Comparison of ENCODE assay signal across 1 cellular context in the genomic region with DNA sequence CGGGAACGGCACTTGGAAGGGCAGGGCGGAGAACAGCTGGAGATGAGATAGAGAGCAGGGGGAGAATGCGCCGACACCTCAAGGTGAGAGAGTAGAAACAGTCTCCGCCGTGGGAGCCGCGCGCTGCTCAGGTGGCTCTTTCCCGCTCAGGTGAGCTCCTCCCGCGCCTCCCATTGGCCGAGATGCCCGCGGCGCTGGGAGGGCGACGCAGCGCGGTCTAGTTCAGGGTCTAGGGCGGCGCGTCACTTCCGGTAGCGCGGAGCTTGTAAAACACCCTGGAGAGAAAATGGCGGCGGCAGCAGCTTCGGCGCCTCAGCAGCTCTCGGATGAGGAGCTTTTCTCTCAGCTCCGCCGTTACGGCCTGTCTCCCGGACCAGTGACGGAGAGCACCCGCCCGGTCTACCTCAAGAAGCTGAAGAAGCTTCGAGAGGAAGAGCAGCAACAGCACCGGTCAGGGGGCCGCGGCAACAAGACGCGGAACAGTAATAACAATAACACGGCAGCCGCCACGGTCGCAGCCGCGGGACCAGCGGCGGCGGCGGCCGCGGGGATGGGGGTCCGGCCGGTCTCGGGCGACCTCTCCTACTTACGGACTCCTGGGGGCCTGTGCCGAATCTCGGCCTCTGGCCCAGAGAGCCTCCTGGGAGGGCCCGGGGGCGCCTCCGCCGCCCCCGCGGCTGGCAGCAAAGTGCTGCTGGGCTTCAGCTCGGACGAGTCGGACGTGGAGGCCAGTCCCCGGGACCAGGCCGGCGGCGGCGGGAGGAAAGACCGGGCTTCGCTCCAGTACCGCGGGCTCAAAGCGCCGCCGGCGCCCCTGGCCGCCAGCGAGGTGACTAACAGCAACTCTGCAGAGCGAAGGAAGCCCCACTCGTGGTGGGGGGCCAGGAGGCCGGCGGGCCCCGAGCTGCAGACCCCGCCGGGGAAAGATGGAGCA.
TF ChIP-seq lines count a peak whose summit lies in the region.

A gene (plus strand): TSS at position 273 of the 934 bp plus-strand sequence. CDS start 14 bp downstream, at position 287.

TF ChIP-seq in HEK293, 187 proteins besides CTCF, POLR2A, EP300 and RAD21 (continued from another document and continues in another):
- TF ChIP-seq, protein P1, sequence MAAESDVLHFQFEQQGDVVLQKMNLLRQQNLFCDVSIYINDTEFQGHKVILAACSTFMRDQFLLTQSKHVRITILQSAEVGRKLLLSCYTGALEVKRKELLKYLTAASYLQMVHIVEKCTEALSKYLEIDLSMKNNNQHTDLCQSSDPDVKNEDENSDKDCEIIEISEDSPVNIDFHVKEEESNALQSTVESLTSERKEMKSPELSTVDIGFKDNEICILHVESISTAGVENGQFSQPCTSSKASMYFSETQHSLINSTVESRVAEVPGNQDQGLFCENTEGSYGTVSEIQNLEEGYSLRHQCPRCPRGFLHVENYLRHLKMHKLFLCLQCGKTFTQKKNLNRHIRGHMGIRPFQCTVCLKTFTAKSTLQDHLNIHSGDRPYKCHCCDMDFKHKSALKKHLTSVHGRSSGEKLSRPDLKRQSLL (tag by site-specific recombination; IDR thresholded peaks at IDR 0.05), result peak; percentile 85; the same call in 1 of the 2 replicates
- TF ChIP-seq MYNN (tag by site-specific recombination; IDR thresholded peaks at IDR 0.05; ENCODE audit: borderline replicate concordance) (no peak), ZNF843 (tag by site-specific recombination; IDR thresholded peaks at IDR 0.05) (no peak; the same call in 1 of the 2 replicates), ZNF132 (tag by site-specific recombination; IDR thresholded peaks at IDR 0.05; ENCODE audit: borderline replicate concordance) (no peak), ZNF423 (tag by site-specific recombination; IDR thresholded peaks at IDR 0.05) (no peak), ZNF202 (tag by site-specific recombination; IDR thresholded peaks at IDR 0.05; ENCODE audit: borderline replicate concordance) (no peak), ZNF777 (tag by site-specific recombination; IDR thresholded peaks at IDR 0.05; ENCODE audit: borderline replicate concordance) (no peak), ZNF221 (tag by site-specific recombination; IDR thresholded peaks at IDR 0.05; ENCODE audit: borderline replicate concordance) (no peak), KLF10 (tag by site-specific recombination; IDR thresholded peaks at IDR 0.05) (peak; percentile 41; the same call in 1 of the 2 replicates), ZNF140 (tag by site-specific recombination; IDR thresholded peaks at IDR 0.05) (no peak), ZBTB48 (tag by site-specific recombination; IDR thresholded peaks at IDR 0.05) (no peak), SETDB1 (IDR thresholded peaks at IDR 0.05; ENCODE audit: insufficient read length, low read length) (peak; percentile 72), YY1 (tag by site-specific recombination; IDR thresholded peaks at IDR 0.05) (peak; percentile 92), ZNF501 (tag by site-specific recombination; IDR thresholded peaks at IDR 0.05) (peak; percentile 82), ZNF571 (tag by site-specific recombination; IDR thresholded peaks at IDR 0.05) (no peak), ZNF654 (tag by site-specific recombination; IDR thresholded peaks at IDR 0.05; ENCODE audit: low read depth) (no peak), ZNF155 (tag by site-specific recombination; IDR thresholded peaks at IDR 0.05) (no peak), ZNF830 (tag by site-specific recombination; IDR thresholded peaks at IDR 0.05; ENCODE audit: low read depth) (no peak), ZNF138 (tag by site-specific recombination; IDR thresholded peaks at IDR 0.05; ENCODE audit: borderline replicate concordance) (no peak), ZNF701 (tag by site-specific recombination; IDR thresholded peaks at IDR 0.05) (no peak), ZXDB (tag by site-specific recombination; IDR thresholded peaks at IDR 0.05) (peak; percentile 89), ZBTB17 (tag by site-specific recombination; IDR thresholded peaks at IDR 0.05) (peak; percentile 67; the same call in 1 of the 2 replicates), ZBTB7A (tag by site-specific recombination; IDR thresholded peaks at IDR 0.05; ENCODE audit: low read depth) (no peak)
- TF ChIP-seq, protein P2, sequence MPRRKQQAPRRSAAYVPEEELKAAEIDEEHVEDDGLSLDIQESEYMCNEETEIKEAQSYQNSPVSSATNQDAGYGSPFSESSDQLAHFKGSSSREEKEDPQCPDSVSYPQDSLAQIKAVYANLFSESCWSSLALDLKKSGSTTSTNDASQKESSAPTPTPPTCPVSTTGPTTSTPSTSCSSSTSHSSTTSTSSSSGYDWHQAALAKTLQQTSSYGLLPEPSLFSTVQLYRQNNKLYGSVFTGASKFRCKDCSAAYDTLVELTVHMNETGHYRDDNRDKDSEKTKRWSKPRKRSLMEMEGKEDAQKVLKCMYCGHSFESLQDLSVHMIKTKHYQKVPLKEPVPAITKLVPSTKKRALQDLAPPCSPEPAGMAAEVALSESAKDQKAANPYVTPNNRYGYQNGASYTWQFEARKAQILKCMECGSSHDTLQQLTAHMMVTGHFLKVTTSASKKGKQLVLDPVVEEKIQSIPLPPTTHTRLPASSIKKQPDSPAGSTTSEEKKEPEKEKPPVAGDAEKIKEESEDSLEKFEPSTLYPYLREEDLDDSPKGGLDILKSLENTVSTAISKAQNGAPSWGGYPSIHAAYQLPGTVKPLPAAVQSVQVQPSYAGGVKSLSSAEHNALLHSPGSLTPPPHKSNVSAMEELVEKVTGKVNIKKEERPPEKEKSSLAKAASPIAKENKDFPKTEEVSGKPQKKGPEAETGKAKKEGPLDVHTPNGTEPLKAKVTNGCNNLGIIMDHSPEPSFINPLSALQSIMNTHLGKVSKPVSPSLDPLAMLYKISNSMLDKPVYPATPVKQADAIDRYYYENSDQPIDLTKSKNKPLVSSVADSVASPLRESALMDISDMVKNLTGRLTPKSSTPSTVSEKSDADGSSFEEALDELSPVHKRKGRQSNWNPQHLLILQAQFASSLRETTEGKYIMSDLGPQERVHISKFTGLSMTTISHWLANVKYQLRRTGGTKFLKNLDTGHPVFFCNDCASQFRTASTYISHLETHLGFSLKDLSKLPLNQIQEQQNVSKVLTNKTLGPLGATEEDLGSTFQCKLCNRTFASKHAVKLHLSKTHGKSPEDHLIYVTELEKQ (tag by site-specific recombination; IDR thresholded peaks at IDR 0.05; ENCODE audit: borderline replicate concordance), result no peak
- TF ChIP-seq, protein P3, sequence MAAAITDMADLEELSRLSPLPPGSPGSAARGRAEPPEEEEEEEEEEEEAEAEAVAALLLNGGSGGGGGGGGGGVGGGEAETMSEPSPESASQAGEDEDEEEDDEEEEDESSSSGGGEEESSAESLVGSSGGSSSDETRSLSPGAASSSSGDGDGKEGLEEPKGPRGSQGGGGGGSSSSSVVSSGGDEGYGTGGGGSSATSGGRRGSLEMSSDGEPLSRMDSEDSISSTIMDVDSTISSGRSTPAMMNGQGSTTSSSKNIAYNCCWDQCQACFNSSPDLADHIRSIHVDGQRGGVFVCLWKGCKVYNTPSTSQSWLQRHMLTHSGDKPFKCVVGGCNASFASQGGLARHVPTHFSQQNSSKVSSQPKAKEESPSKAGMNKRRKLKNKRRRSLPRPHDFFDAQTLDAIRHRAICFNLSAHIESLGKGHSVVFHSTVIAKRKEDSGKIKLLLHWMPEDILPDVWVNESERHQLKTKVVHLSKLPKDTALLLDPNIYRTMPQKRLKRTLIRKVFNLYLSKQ (tag by site-specific recombination; IDR thresholded peaks at IDR 0.05; ENCODE audit: borderline replicate concordance), result no peak
- TF ChIP-seq, protein P4, sequence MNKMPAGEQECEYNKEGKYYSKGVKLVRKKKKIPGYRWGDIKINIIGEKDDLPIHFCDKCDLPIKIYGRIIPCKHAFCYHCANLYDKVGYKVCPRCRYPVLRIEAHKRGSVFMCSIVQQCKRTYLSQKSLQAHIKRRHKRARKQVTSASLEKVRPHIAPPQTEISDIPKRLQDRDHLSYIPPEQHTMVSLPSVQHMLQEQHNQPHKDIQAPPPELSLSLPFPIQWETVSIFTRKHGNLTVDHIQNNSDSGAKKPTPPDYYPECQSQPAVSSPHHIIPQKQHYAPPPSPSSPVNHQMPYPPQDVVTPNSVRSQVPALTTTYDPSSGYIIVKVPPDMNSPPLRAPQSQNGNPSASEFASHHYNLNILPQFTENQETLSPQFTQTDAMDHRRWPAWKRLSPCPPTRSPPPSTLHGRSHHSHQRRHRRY (tag by site-specific recombination; IDR thresholded peaks at IDR 0.05), result no peak
- TF ChIP-seq, protein P5, sequence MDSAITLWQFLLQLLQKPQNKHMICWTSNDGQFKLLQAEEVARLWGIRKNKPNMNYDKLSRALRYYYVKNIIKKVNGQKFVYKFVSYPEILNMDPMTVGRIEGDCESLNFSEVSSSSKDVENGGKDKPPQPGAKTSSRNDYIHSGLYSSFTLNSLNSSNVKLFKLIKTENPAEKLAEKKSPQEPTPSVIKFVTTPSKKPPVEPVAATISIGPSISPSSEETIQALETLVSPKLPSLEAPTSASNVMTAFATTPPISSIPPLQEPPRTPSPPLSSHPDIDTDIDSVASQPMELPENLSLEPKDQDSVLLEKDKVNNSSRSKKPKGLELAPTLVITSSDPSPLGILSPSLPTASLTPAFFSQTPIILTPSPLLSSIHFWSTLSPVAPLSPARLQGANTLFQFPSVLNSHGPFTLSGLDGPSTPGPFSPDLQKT (IDR thresholded peaks at IDR 0.05; ENCODE audit: borderline replicate concordance, low read depth, low read length), result no peak
- TF ChIP-seq, protein P6, sequence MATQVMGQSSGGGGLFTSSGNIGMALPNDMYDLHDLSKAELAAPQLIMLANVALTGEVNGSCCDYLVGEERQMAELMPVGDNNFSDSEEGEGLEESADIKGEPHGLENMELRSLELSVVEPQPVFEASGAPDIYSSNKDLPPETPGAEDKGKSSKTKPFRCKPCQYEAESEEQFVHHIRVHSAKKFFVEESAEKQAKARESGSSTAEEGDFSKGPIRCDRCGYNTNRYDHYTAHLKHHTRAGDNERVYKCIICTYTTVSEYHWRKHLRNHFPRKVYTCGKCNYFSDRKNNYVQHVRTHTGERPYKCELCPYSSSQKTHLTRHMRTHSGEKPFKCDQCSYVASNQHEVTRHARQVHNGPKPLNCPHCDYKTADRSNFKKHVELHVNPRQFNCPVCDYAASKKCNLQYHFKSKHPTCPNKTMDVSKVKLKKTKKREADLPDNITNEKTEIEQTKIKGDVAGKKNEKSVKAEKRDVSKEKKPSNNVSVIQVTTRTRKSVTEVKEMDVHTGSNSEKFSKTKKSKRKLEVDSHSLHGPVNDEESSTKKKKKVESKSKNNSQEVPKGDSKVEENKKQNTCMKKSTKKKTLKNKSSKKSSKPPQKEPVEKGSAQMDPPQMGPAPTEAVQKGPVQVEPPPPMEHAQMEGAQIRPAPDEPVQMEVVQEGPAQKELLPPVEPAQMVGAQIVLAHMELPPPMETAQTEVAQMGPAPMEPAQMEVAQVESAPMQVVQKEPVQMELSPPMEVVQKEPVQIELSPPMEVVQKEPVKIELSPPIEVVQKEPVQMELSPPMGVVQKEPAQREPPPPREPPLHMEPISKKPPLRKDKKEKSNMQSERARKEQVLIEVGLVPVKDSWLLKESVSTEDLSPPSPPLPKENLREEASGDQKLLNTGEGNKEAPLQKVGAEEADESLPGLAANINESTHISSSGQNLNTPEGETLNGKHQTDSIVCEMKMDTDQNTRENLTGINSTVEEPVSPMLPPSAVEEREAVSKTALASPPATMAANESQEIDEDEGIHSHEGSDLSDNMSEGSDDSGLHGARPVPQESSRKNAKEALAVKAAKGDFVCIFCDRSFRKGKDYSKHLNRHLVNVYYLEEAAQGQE (tag by site-specific recombination; IDR thresholded peaks at IDR 0.05), result no peak
- TF ChIP-seq, protein P7, sequence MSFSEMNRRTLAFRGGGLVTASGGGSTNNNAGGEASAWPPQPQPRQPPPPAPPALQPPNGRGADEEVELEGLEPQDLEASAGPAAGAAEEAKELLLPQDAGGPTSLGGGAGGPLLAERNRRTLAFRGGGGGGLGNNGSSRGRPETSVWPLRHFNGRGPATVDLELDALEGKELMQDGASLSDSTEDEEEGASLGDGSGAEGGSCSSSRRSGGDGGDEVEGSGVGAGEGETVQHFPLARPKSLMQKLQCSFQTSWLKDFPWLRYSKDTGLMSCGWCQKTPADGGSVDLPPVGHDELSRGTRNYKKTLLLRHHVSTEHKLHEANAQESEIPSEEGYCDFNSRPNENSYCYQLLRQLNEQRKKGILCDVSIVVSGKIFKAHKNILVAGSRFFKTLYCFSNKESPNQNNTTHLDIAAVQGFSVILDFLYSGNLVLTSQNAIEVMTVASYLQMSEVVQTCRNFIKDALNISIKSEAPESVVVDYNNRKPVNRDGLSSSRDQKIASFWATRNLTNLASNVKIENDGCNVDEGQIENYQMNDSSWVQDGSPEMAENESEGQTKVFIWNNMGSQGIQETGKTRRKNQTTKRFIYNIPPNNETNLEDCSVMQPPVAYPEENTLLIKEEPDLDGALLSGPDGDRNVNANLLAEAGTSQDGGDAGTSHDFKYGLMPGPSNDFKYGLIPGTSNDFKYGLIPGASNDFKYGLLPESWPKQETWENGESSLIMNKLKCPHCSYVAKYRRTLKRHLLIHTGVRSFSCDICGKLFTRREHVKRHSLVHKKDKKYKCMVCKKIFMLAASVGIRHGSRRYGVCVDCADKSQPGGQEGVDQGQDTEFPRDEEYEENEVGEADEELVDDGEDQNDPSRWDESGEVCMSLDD (tag by site-specific recombination; IDR thresholded peaks at IDR 0.05), result no peak
- TF ChIP-seq, protein P8, sequence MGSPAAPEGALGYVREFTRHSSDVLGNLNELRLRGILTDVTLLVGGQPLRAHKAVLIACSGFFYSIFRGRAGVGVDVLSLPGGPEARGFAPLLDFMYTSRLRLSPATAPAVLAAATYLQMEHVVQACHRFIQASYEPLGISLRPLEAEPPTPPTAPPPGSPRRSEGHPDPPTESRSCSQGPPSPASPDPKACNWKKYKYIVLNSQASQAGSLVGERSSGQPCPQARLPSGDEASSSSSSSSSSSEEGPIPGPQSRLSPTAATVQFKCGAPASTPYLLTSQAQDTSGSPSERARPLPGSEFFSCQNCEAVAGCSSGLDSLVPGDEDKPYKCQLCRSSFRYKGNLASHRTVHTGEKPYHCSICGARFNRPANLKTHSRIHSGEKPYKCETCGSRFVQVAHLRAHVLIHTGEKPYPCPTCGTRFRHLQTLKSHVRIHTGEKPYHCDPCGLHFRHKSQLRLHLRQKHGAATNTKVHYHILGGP (tag by site-specific recombination; IDR thresholded peaks at IDR 0.05), result no peak
- TF ChIP-seq, protein P9, sequence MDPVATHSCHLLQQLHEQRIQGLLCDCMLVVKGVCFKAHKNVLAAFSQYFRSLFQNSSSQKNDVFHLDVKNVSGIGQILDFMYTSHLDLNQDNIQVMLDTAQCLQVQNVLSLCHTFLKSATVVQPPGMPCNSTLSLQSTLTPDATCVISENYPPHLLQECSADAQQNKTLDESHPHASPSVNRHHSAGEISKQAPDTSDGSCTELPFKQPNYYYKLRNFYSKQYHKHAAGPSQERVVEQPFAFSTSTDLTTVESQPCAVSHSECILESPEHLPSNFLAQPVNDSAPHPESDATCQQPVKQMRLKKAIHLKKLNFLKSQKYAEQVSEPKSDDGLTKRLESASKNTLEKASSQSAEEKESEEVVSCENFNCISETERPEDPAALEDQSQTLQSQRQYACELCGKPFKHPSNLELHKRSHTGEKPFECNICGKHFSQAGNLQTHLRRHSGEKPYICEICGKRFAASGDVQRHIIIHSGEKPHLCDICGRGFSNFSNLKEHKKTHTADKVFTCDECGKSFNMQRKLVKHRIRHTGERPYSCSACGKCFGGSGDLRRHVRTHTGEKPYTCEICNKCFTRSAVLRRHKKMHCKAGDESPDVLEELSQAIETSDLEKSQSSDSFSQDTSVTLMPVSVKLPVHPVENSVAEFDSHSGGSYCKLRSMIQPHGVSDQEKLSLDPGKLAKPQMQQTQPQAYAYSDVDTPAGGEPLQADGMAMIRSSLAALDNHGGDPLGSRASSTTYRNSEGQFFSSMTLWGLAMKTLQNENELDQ (tag by site-specific recombination; IDR thresholded peaks at IDR 0.05; ENCODE audit: low read depth), result no peak
